Comparison of ENCODE assay signal across 8 cellular contexts in the genomic region with DNA sequence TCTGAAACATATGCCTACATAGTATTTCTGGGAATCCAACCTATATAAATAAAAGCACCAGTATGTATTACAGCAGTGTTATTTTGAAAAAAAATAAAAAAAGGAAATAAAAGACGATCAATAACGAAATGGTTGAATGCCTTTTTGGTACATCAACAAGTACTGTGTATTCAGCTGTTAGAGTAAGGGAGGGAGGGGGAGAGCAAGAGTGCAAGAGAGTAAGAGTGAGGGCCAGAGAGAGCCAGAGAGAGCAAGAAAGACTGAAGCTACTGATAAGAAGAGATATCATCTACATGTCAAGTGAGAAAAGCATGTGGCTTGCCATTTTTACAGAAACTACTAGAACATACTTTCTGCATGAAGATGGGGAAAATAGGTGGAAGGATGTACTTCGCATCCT. TPM values are rescaled to one million over a fixed set of nuclear protein-coding genes. Genes with fewer than 3 reads are reported as not detected.
DNase-seq lines count a peak whose midpoint lies in the region; ATAC-seq and TF ChIP-seq lines count a peak whose summit lies in the region.

No MANE protein-coding gene starts in this region.

- CTCF ChIA-PET in activated CD8-positive, alpha-beta T cell treated with anti-CD3 and anti-CD28 coated beads for 36 hours (lab: Charles Lee), result no interaction called here

- H3K4me1 Mint-ChIP-seq in activated CD8-positive, alpha-beta T cell treated with anti-CD3 and anti-CD28 coated beads for 36 hours (ENCODE audit: low read depth), result peaks cover 10% of the 10 kb centered on the region
- H3K4me1 Mint-ChIP-seq in nephron, result peaks cover 10% of the 10 kb centered on the region

- intact Hi-C loops in activated CD8-positive, alpha-beta T cell treated with anti-CD3 and anti-CD28 coated beads for 36 hours (cut with micrococcal nuclease), result no loop called here

- DNase-seq in NCI-H1417 (lab: John Stamatoyannopoulos, UW) (peak in 2 of 3 experiments; percentile 25 to 78), NCI-H1417 treated with DMSO at 0.1 percent for 48 hours (lab: John Stamatoyannopoulos, UW) (no peak), NCI-H1092 treated with DMSO at 0.1 percent for 48 hours (lab: John Stamatoyannopoulos, UW) (peak; percentile 80), iPS-NIHi7 (ENCODE audit: extremely low spot score) (no peak)
- no peak for DNase-seq in activated CD8-positive, alpha-beta T cell treated with anti-CD3 and anti-CD28 coated beads for 36 hours

- H3K9me3 Mint-ChIP-seq in activated CD8-positive, alpha-beta T cell treated with anti-CD3 and anti-CD28 coated beads for 36 hours, result no peaks in the 10 kb centered on the region
- peaks cover 3% of the 10 kb centered on the region for H3K9me3 Mint-ChIP-seq in nephron

- H3K27me3 Mint-ChIP-seq in activated CD8-positive, alpha-beta T cell treated with anti-CD3 and anti-CD28 coated beads for 36 hours, result no peaks in the 10 kb centered on the region
- H3K27me3 Mint-ChIP-seq in nephron (ENCODE audit: low read depth), result no peaks in the 10 kb centered on the region

- TF ChIP-seq CTCF in activated CD8-positive, alpha-beta T cell treated with anti-CD3 and anti-CD28 coated beads for 36 hours (IDR thresholded peaks at IDR 0.05), result no peak
- TF ChIP-seq CTCF in nephron (IDR thresholded peaks at IDR 0.05; ENCODE audit: unreplicated experiment in 3 of 3), result no peak

- H3K27ac Mint-ChIP-seq in activated CD8-positive, alpha-beta T cell treated with anti-CD3 and anti-CD28 coated beads for 36 hours, result no peak overlapping the region
- H3K27ac Mint-ChIP-seq in nephron, result peak overlapping the region in 1 of 3 experiments; percentile 64

- H3K36me3 Mint-ChIP-seq in activated CD8-positive, alpha-beta T cell treated with anti-CD3 and anti-CD28 coated beads for 36 hours (ENCODE audit: low read depth), result no peaks in the 10 kb centered on the region
- no peaks in the 10 kb centered on the region for H3K36me3 Mint-ChIP-seq in nephron (ENCODE audit: low read depth)

- peak overlapping the region; percentile 77 for H3K4me3 Mint-ChIP-seq in activated CD8-positive, alpha-beta T cell treated with anti-CD3 and anti-CD28 coated beads for 36 hours
- peak overlapping the region; percentile 71 to 96 (median 95) for H3K4me3 Mint-ChIP-seq in nephron

- no peak for ATAC-seq in activated CD8-positive, alpha-beta T cell treated with anti-CD3 and anti-CD28 coated beads for 36 hours
- ATAC-seq in GM21723 (IDR thresholded peaks at IDR 0.05; ENCODE audit: unreplicated experiment), result no peak
- no peak for ATAC-seq in HG03175 (IDR thresholded peaks at IDR 0.05; ENCODE audit: unreplicated experiment)

- POLR2A ChIA-PET in activated CD8-positive, alpha-beta T cell treated with anti-CD3 and anti-CD28 coated beads for 36 hours (lab: Charles Lee), result no interaction called here

RNA-seq across cellular contexts. Expression of a gene that starts 1.8 kb away (rescaled TPM):
- 1 to 10 TPM; 5.4 to 5.5 TPM for total RNA-seq in activated CD8-positive, alpha-beta T cell treated with anti-CD3 and anti-CD28 coated beads for 36 hours

Comparison
In these comparisons a context has a peak if more than half of its experiments do, and no peak if none do; other contexts are left out.
1. DNase-seq: peak in NCI-H1417 (2 of 3) and NCI-H1092 treated with DMSO at 0.1 percent for 48 hours (single experiment); none in NCI-H1417 treated with DMSO at 0.1 percent for 48 hours (single experiment), activated CD8-positive, alpha-beta T cell treated with anti-CD3 and anti-CD28 coated beads for 36 hours (single experiment) and iPS-NIHi7 (single experiment).